Comparison of ENCODE assay signal across 10 cellular contexts in genomic region chr12:57096099-57096572, GRCh38. TPM values are rescaled to one million over a fixed set of nuclear protein-coding genes. Genes with fewer than 3 reads are reported as not detected.
DNase-seq lines count a peak whose midpoint lies in the region; ATAC-seq, FAIRE-seq and TF ChIP-seq lines count a peak whose summit lies in the region.
"Had no signal": no experiment of that assay in that cellular context is flagged by ENCODE, and none has a peak within 500 bp of the region (broad histone marks: within the 10 kb centered on the region; RNA-seq: fewer than 3 reads in every experiment).

No MANE protein-coding gene starts in this region.

- CTCF ChIA-PET in mammary epithelial cell (lab: Charles Lee; ENCODE audit: low non-redundant PET) = interaction anchor here (1.2 kb wide), 1 partner anchor 16 kb away, joined by 20 read pairs; the partner anchor contains the start of gene STAT6

- no peak overlapping the region for H3K4ac ChIP-seq in neuronal stem cell (ENCODE audit: low read length)

- no peak overlapping the region for H4K91ac ChIP-seq in neuronal stem cell (ENCODE audit: low read depth, low read length, poor library complexity)

- peak; percentile 41 for DNase-seq in G401 (ENCODE audit: low spot score)
- peak; percentile 72 for DNase-seq in NCI-H1105 treated with DMSO at 0.1 percent for 48 hours (lab: John Stamatoyannopoulos, UW)
- peak; percentile 98 for DNase-seq in mammary epithelial cell
- DNase-seq in neuronal stem cell (ENCODE audit: low spot score) = no peak
- no peak for DNase-seq in GM19239 (ENCODE audit: insufficient read length, low spot score)
- no peak for DNase-seq in testis
- no peak for DNase-seq in activated T-cell treated with anti-CD3 and anti-CD28 coated beads, Interleukin-2, amount 50 U/mL, for 48 hours
- DNase-seq: activated CD4-positive, alpha-beta T cell treated with anti-CD3 and anti-CD28 coated beads, Interleukin-2, amount 50 U/mL, for 4 hours had no signal

- no peak overlapping the region for H2BK120ac ChIP-seq in neuronal stem cell (ENCODE audit: low read depth, low read length)

- H2AK5ac ChIP-seq in neuronal stem cell (ENCODE audit: low read depth, low read length) = no peak overlapping the region

- no peak overlapping the region for H2BK15ac ChIP-seq in neuronal stem cell (ENCODE audit: low read length)

- in situ Hi-C loops in G401 (cut with HindIII; ENCODE audit: low sequenced_read_pairs) = no loop called here
- in situ Hi-C loops in mammary epithelial cell (cut with MboI; ENCODE audit: low sequenced_read_pairs in 2 of 2) = no loop called here

- dilution Hi-C loops in mammary epithelial cell (cut with HindIII; ENCODE audit: low sequenced_read_pairs) = no loop called here

- peaks cover 28% of the 10 kb centered on the region for H3K79me2 ChIP-seq in mammary epithelial cell (ENCODE audit: insufficient read depth, low read length)

- no peak for FAIRE-seq in GM19239 (lab: Jason Lieb, UNC)

- peaks cover 57% of the 10 kb centered on the region for H3K4me1 ChIP-seq in mammary epithelial cell (ENCODE audit: insufficient read depth, low read length)
- H3K4me1 ChIP-seq in neuronal stem cell (ENCODE audit: control insufficient read depth in 2 of 2, insufficient read depth in 1 of 2, low read depth in 1 of 2, low read length in 2 of 2) = peaks cover 29 to 31% of the 10 kb centered on the region in 2 donors
- H3K4me1 ChIP-seq in testis = peaks cover 28% of the 10 kb centered on the region

- no peaks in the 10 kb centered on the region for H4K20me1 ChIP-seq in mammary epithelial cell (ENCODE audit: insufficient read depth, low read length)

- H3K27ac ChIP-seq in mammary epithelial cell (ENCODE audit: insufficient read depth, low read depth, low read length) = peak overlapping the region; percentile 80
- H3K27ac ChIP-seq in neuronal stem cell (replicated peaks; ENCODE audit: low read length) = no peak overlapping the region
- no peak overlapping the region for H3K27ac ChIP-seq in testis
- H3K27ac ChIP-seq: right lobe of liver had no signal

- no peak overlapping the region for H3K18ac ChIP-seq in neuronal stem cell (ENCODE audit: low read length)

- 1% methylated on average over 6 of the region's 6 CpGs for WGBS in mammary epithelial cell (ENCODE audit: low coverage, missing lambda C conversion rate)
- no CpG with 5 or more reads among the region's 6 CpGs for WGBS in neuronal stem cell (ENCODE audit: extremely low coverage in 2 of 2, insufficient read length in 2 of 2, insufficient replicate concordance in 1 of 2), 2 donors
- WGBS in testis, 2 donors = 75 to 86% methylated on average over 2 to 6 of the region's 6 CpGs

- peaks cover 11% of the 10 kb centered on the region for H3K79me1 ChIP-seq in neuronal stem cell (ENCODE audit: low read depth, low read length)

- no TSS peak for BruUV-seq in mammary epithelial cell (replicated peaks; lab: Mats Ljungman, UMichigan)

- no peak for TF ChIP-seq CTCF in mammary epithelial cell (conservative IDR thresholded peaks at IDR 0.05 in 1 of 2, IDR thresholded peaks at IDR 0.05 in 1 of 2; ENCODE audit: extremely low read depth in 1 of 2, insufficient read depth in 1 of 2, low read depth in 1 of 2, low read length in 2 of 2)
- TF ChIP-seq CTCF in testis (IDR thresholded peaks at IDR 0.05) = no peak

- ATAC-seq in GM18870 (IDR thresholded peaks at IDR 0.05; ENCODE audit: unreplicated experiment) = no peak

- no peak for TF ChIP-seq POLR2A in testis (IDR thresholded peaks at IDR 0.05)

- intact Hi-C loops in mammary epithelial cell (cut with micrococcal nuclease) (loop anchor here (1.0 kb wide), 1 partner anchor 16 kb away; no protein-coding TSS in a partner anchor), testis (cut with DNase I; ENCODE audit: low total_unique reads) (no loop called here)

- H2BK5ac ChIP-seq in neuronal stem cell (ENCODE audit: low read length) = no peak overlapping the region

- H3K4me3 ChIP-seq in mammary epithelial cell (replicated peaks in 1 of 3; ENCODE audit: insufficient read depth in 1 of 3, low read depth in 2 of 3, low read length in 3 of 3) (no peak overlapping the region), neuronal stem cell (ENCODE audit: low read length in 2 of 2) (no peak overlapping the region), testis (no peak overlapping the region)
- H3K4me3 ChIP-seq: right lobe of liver had no signal

- H3K9me3 ChIP-seq in mammary epithelial cell (replicated peaks; ENCODE audit: insufficient read depth, low read length) (no peaks in the 10 kb centered on the region), neuronal stem cell (replicated peaks in 1 of 2; ENCODE audit: control insufficient read depth in 2 of 2, insufficient read depth in 1 of 2, low read depth in 1 of 2, low read length in 2 of 2) (no peaks in the 10 kb centered on the region), testis (no peaks in the 10 kb centered on the region)
- H3K9me3 ChIP-seq: right lobe of liver had no signal

- no peak overlapping the region for H3K14ac ChIP-seq in neuronal stem cell (ENCODE audit: low read length)

- H3K9ac ChIP-seq in mammary epithelial cell (ENCODE audit: insufficient read depth, low read length) (peak overlapping the region; percentile 33), neuronal stem cell (ENCODE audit: low read depth, low read length, poor library complexity) (peak overlapping the region; percentile 33)

- no peak overlapping the region for H2BK12ac ChIP-seq in neuronal stem cell (ENCODE audit: low read length)

- H3K27me3 ChIP-seq in mammary epithelial cell (ENCODE audit: insufficient read depth, low read length) (no peaks in the 10 kb centered on the region), neuronal stem cell (ENCODE audit: control insufficient read depth in 3 of 3, insufficient read depth in 3 of 3, low read depth in 1 of 3, low read length in 3 of 3) (no peaks in the 10 kb centered on the region), testis (no peaks in the 10 kb centered on the region)
- H3K27me3 ChIP-seq: right lobe of liver had no signal

- H3K36me3 ChIP-seq in mammary epithelial cell (ENCODE audit: insufficient read depth, low read length) = peaks cover 37% of the 10 kb centered on the region
- H3K36me3 ChIP-seq in neuronal stem cell (replicated peaks in 1 of 2; ENCODE audit: control insufficient read depth in 2 of 2, insufficient read depth in 2 of 2, low read length in 2 of 2) = peaks cover 34 to 87% of the 10 kb centered on the region in 2 donors
- no peaks in the 10 kb centered on the region for H3K36me3 ChIP-seq in testis (ENCODE audit: low read depth, missing control alignments)

- H4K8ac ChIP-seq in neuronal stem cell (ENCODE audit: low read depth, low read length) = no peak overlapping the region

- H3K4me2 ChIP-seq in mammary epithelial cell (ENCODE audit: insufficient read depth, low read depth, low read length) = peak overlapping the region; percentile 28
- H3K4me2 ChIP-seq in neuronal stem cell (ENCODE audit: insufficient read depth, low read length, poor library complexity, severe bottlenecking) = no peak overlapping the region

- peak overlapping the region; percentile 18 for H3K23ac ChIP-seq in neuronal stem cell (ENCODE audit: low read depth, low read length, poor library complexity)

- H2AFZ ChIP-seq in mammary epithelial cell (ENCODE audit: low read depth, low read length) = no peak overlapping the region
- H2AFZ ChIP-seq in neuronal stem cell (ENCODE audit: low read length) = no peak overlapping the region

RNA-seq across cellular contexts. Expression of gene NAB2, which starts 7.2 kb away (rescaled TPM):
- 44.2 TPM in 2 replicates for total RNA-seq in G401 (2014; rRNA removed; shearing (Covaris generic))
- total RNA-seq in mammary epithelial cell = 10 to 100 TPM; 33.8 to 35.3 TPM
- 28.4 TPM for polyA plus RNA-seq in mammary epithelial cell
- polyA minus RNA-seq in mammary epithelial cell = 66.6 TPM
- 51.0 TPM for polyA plus RNA-seq in neuronal stem cell (2013, experiment 1 of 2)
- 47.9 TPM for polyA plus RNA-seq in neuronal stem cell (2013, experiment 2 of 2)
- total RNA-seq in testis = 10 to 100 TPM; 45.7 to 59.5 TPM
- polyA plus RNA-seq in testis (ENCODE audit: insufficient read depth, low read depth, low replicate concordance) = 31.4 TPM

RNA-seq across cellular contexts. Expression of gene STAT6, which starts 15.0 kb away (rescaled TPM):
- 62.6 and 64.9 TPM in 2 replicates for total RNA-seq in G401 (2014; rRNA removed; shearing (Covaris generic))
- total RNA-seq in mammary epithelial cell (100 to 1,000 TPM in 1 of 2 donors, 10 to 100 TPM in 1; 65.3 to 150 TPM), testis (10 to 100 TPM; 66.2 to 81.5 TPM)
- polyA plus RNA-seq in mammary epithelial cell (170 TPM), testis (ENCODE audit: insufficient read depth, low read depth, low replicate concordance) (53.2 TPM)
- 136 TPM for polyA minus RNA-seq in mammary epithelial cell
- polyA plus RNA-seq in neuronal stem cell (2013, experiment 1 of 2) = 9.9 TPM
- 8.0 TPM for polyA plus RNA-seq in neuronal stem cell (2013, experiment 2 of 2)

RNA-seq across cellular contexts. Expression of gene NEMP1, which starts 17.5 kb away (rescaled TPM):
- 17.4 and 23.9 TPM in 2 replicates for total RNA-seq in G401 (2014; rRNA removed; shearing (Covaris generic))
- total RNA-seq in mammary epithelial cell (10 to 100 TPM in 1 of 2 donors, 1 to 10 TPM in 1; 7.3 to 31.0 TPM), testis (10 to 100 TPM; 18.1 to 18.2 TPM)
- polyA plus RNA-seq in mammary epithelial cell (11.4 TPM), testis (ENCODE audit: insufficient read depth, low read depth, low replicate concordance) (15.9 TPM)
- polyA minus RNA-seq in mammary epithelial cell = 22.2 TPM
- 31.6 TPM for polyA plus RNA-seq in neuronal stem cell (2013, experiment 1 of 2)
- polyA plus RNA-seq in neuronal stem cell (2013, experiment 2 of 2) = 33.0 TPM

RNA-seq across cellular contexts. Expression of gene LRP1, which starts 32.1 kb away (rescaled TPM):
- 19.3 and 25.1 TPM in 2 replicates for total RNA-seq in G401 (2014; rRNA removed; shearing (Covaris generic))
- total RNA-seq in mammary epithelial cell = 10 to 100 TPM; 33.2 to 57.0 TPM
- 11.3 TPM for polyA plus RNA-seq in mammary epithelial cell
- polyA minus RNA-seq in mammary epithelial cell = 75.1 TPM
- 13.3 TPM for polyA plus RNA-seq in neuronal stem cell (2013, experiment 1 of 2)
- polyA plus RNA-seq in neuronal stem cell (2013, experiment 2 of 2) = 12.4 TPM
- 100 to 1,000 TPM; 135 to 200 TPM for total RNA-seq in testis
- 82.4 TPM for polyA plus RNA-seq in testis (ENCODE audit: insufficient read depth, low read depth, low replicate concordance)

RNA-seq across cellular contexts. Expression of gene MYO1A, which starts 46.2 kb away (rescaled TPM):
- total RNA-seq in G401 (2014; rRNA removed; shearing (Covaris generic)) = 1.6 TPM in 1 of 2 replicates, not detected in the other
- total RNA-seq in mammary epithelial cell (not detected), testis (1 to 10 TPM; 5.9 to 7.6 TPM)
- polyA plus RNA-seq in mammary epithelial cell (0.03 TPM), testis (ENCODE audit: insufficient read depth, low read depth, low replicate concordance) (5.4 TPM)
- polyA minus RNA-seq in mammary epithelial cell = not detected
- polyA plus RNA-seq in neuronal stem cell (2013, experiment 1 of 2) = 0.04 TPM
- polyA plus RNA-seq in neuronal stem cell (2013, experiment 2 of 2) = 0.01 TPM

Comparison
In these comparisons a context has a peak if more than half of its experiments do, and no peak if none do; other contexts are left out.
1. DNase-seq: peak in G401 (single experiment), NCI-H1105 treated with DMSO at 0.1 percent for 48 hours (single experiment) and mammary epithelial cell (single experiment); none in neuronal stem cell (single experiment), GM19239 (single experiment), testis (single experiment) and activated T-cell treated with anti-CD3 and anti-CD28 coated beads, Interleukin-2, amount 50 U/mL, for 48 hours (0 of 2).